ENCODE assay signal across 24 cellular contexts in the genomic region with DNA sequence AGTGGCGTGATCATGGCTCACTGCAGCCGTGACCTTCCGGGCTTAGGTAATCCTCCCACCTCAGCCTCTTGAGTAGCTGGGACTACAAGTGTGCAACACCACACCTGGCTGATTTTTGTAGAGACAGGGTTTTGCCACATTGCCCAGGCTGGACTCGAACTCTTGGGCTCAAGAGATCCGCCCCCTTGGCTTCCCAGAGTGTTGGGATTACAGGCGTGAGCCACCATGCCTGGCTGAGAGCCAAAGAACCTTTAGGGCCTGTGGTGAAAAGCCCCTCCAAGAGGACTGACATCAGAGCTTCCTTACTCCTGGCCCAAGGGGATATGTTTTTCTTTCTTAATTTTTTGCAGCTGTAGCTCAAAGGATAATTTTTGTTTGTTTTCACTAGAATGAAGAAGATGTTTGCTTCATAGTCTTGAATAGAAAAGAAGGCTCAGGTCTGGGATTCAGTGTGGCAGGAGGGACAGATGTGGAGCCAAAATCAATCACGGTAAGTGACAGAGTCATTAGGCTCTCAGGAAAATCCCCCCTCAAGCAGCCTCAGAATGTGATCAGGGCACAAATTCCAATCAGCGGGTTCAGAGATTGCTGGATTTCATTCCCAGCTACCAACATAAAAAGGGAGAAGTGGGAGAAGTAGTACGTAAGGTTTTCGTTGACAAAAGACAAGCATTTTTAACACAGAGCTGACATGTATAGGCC.
DNase-seq lines count a peak whose midpoint lies in the region; ATAC-seq and TF ChIP-seq lines count a peak whose summit lies in the region.
"Had no signal": no experiment of that assay in that cellular context is flagged by ENCODE, and none has a peak within 500 bp of the region (broad histone marks: within the 10 kb centered on the region; RNA-seq: fewer than 3 reads in every experiment).

No MANE protein-coding gene starts in this region.

- H4K12ac ChIP-seq in trophoblast cell (ENCODE audit: low read depth, low read length), result no peak overlapping the region

- H3K9ac ChIP-seq in trophoblast cell (ENCODE audit: low read length), result no peak overlapping the region

- peak overlapping the region in 2 of 3 donors; percentile 0 to 71 for H3K27ac Mint-ChIP-seq in IgD-negative memory B cell
- H3K27ac Mint-ChIP-seq in brain, result peak overlapping the region; percentile 2 to 83 (median 49)
- H3K27ac Mint-ChIP-seq in mesothelial cell of epicardium, result peak overlapping the region; percentile 54
- H3K27ac Mint-ChIP-seq: activated CD4-positive, alpha-beta T cell treated with anti-CD3 and anti-CD28 coated beads, Interleukin-2, amount 10 ng/mL, durations not matched to agents 7 days and 5 days; T-cell had no signal

- H3K27ac ChIP-seq in A673 (ENCODE audit: low read depth, low read length, poor library complexity, severe bottlenecking) (no peak overlapping the region), trophoblast cell (ENCODE audit: low read depth, low read length) (no peak overlapping the region)
- H3K27ac ChIP-seq: adrenal gland, esophagus squamous epithelium, HL-60 had no signal

- ATAC-seq in GM19452 (IDR thresholded peaks at IDR 0.05; ENCODE audit: unreplicated experiment), result no peak
- no peak for ATAC-seq in GM21390 (IDR thresholded peaks at IDR 0.05; ENCODE audit: unreplicated experiment)
- ATAC-seq: heart right ventricle, left lobe of liver, T-cell had no signal

- CTCF ChIA-PET in A673 (lab: Charles Lee), result no interaction called here

- H3K27me3 Mint-ChIP-seq in IgD-negative memory B cell (no peaks in the 10 kb centered on the region), brain (no peaks in the 10 kb centered on the region), mesothelial cell of epicardium (ENCODE audit: low read depth) (no peaks in the 10 kb centered on the region)
- H3K27me3 Mint-ChIP-seq: activated CD4-positive, alpha-beta T cell treated with anti-CD3 and anti-CD28 coated beads, Interleukin-2, amount 10 ng/mL, durations not matched to agents 7 days and 5 days; CD4-positive, CD25-positive, alpha-beta regulatory T cell; central memory CD8-positive, alpha-beta T cell; T-cell had no signal

- no peak overlapping the region for H2BK120ac ChIP-seq in trophoblast cell (ENCODE audit: insufficient read depth, low read length, poor library complexity)

- DNase-seq in A673 (ENCODE audit: low spot score), result peak; percentile 32
- no peak for DNase-seq in mesothelial cell of epicardium (ENCODE audit: low spot score in 2 of 2, unreplicated experiment in 2 of 2)
- DNase-seq in trophoblast cell, result no peak
- DNase-seq: activated CD4-positive, alpha-beta T cell treated with anti-CD3 and anti-CD28 coated beads, Interleukin-2, amount 10 ng/mL, durations not matched to agents 7 days and 5 days; activated effector memory CD4-positive, alpha-beta T cell treated with anti-CD3 and anti-CD28 coated beads, Interleukin-2, amount 50 U/mL, for 16 hours; CD4-positive, CD25-positive, alpha-beta regulatory T cell; DMS153; esophagus squamous epithelium; GF-D8; heart right ventricle; NCI-H1436 treated with DMSO at 0.1 percent for 48 hours; NCI-H774; OCI-M1; SHP77 treated with DMSO at 0.1 percent for 48 hours; stimulated activated CD4-positive, alpha-beta T cell treated with anti-CD3 and anti-CD28 coated beads, Interleukin-12 subunit alpha, Interleukin-12 subunit beta, amount 100 ng/mL, for 4 hours; T-cell had no signal

- BruUV-seq in A673 (replicated peaks; lab: Mats Ljungman, UMichigan), result no TSS peak

- POLR2A ChIA-PET in A673 (lab: Charles Lee; ENCODE audit: low non-redundant PET), result no interaction called here

- H2AFZ ChIP-seq in trophoblast cell (ENCODE audit: insufficient read depth, low read length, poor library complexity), result no peak overlapping the region

- no peak overlapping the region for H3K4ac ChIP-seq in trophoblast cell (ENCODE audit: low read depth, low read length)

- no peak overlapping the region for H4K91ac ChIP-seq in trophoblast cell (ENCODE audit: low read depth, low read length)

- H3K36me3 Mint-ChIP-seq in IgD-negative memory B cell (peaks cover 3% of the 10 kb centered on the region), brain (peaks cover 32% of the 10 kb centered on the region), mesothelial cell of epicardium (peaks cover 23% of the 10 kb centered on the region)

- no peak overlapping the region for H2BK12ac ChIP-seq in trophoblast cell (ENCODE audit: low read length)

- no peak overlapping the region for H3K4me2 ChIP-seq in trophoblast cell (ENCODE audit: low read length)

- peaks cover 4% of the 10 kb centered on the region for H3K4me1 ChIP-seq in A673 (ENCODE audit: insufficient read depth, low read length, poor library complexity, severe bottlenecking)
- peaks cover 3 to 7% of the 10 kb centered on the region in 2 experiments for H3K4me1 ChIP-seq in trophoblast cell (ENCODE audit: control insufficient read depth in 1 of 2, insufficient read depth in 2 of 2, low read length in 2 of 2)

- H3K36me3 ChIP-seq in A673 (ENCODE audit: insufficient read depth, low read length, poor library complexity, severe bottlenecking) (peaks cover 4% of the 10 kb centered on the region), trophoblast cell (ENCODE audit: control insufficient read depth in 1 of 2, insufficient read depth in 2 of 2, low read length in 2 of 2) (peaks cover 30 to 40% of the 10 kb centered on the region in 2 experiments)

- H3K4me3 Mint-ChIP-seq in IgD-negative memory B cell (no peak overlapping the region), brain (no peak overlapping the region), mesothelial cell of epicardium (no peak overlapping the region)
- H3K4me3 Mint-ChIP-seq: activated CD4-positive, alpha-beta T cell treated with anti-CD3 and anti-CD28 coated beads, Interleukin-2, amount 10 ng/mL, durations not matched to agents 7 days and 5 days; CD4-positive, CD25-positive, alpha-beta regulatory T cell; central memory CD8-positive, alpha-beta T cell; T-cell had no signal

- no peaks in the 10 kb centered on the region for H3K79me2 ChIP-seq in trophoblast cell (ENCODE audit: control insufficient read depth, insufficient read depth, low read length, poor library complexity)

- no peak overlapping the region for H3K4me3 ChIP-seq in A673 (ENCODE audit: low read depth, low read length, poor library complexity, severe bottlenecking)
- no peak overlapping the region for H3K4me3 ChIP-seq in trophoblast cell (ENCODE audit: low read depth, low read length)
- H3K4me3 ChIP-seq: adrenal gland, esophagus squamous epithelium, heart right ventricle had no signal

- no peak overlapping the region for H3K14ac ChIP-seq in trophoblast cell (ENCODE audit: low read length)

- TF ChIP-seq CTCF in A673 (conservative IDR thresholded peaks at IDR 0.05; ENCODE audit: low read depth, low read length) (no peak), brain (conservative IDR thresholded peaks at IDR 0.05) (no peak), mesothelial cell of epicardium (IDR thresholded peaks at IDR 0.05; ENCODE audit: unreplicated experiment) (no peak)

- H3K4me1 Mint-ChIP-seq in IgD-negative memory B cell (peaks cover 0 to 4% (median 3%) of the 10 kb centered on the region in 3 donors), brain (peaks cover 51% of the 10 kb centered on the region), mesothelial cell of epicardium (peaks cover 15% of the 10 kb centered on the region)
- H3K4me1 Mint-ChIP-seq: central memory CD8-positive, alpha-beta T cell had no signal

- H3K23ac ChIP-seq in trophoblast cell (ENCODE audit: low read length), result no peak overlapping the region

- intact Hi-C loops in A673 (cut with micrococcal nuclease; ENCODE audit: unreplicated experiment), result no loop called here

- no CpG with 5 or more reads among the region's 10 CpGs for WGBS in trophoblast cell (ENCODE audit: extremely low coverage, insufficient coverage, insufficient read length)

- H4K8ac ChIP-seq in trophoblast cell (ENCODE audit: low read depth, low read length), result no peak overlapping the region

- H3K27me3 ChIP-seq in A673 (replicated peaks; ENCODE audit: insufficient read depth, low read depth, low read length, poor library complexity) (no peaks in the 10 kb centered on the region), trophoblast cell (ENCODE audit: insufficient read depth, low read length) (no peaks in the 10 kb centered on the region)
- H3K27me3 ChIP-seq: adrenal gland, esophagus squamous epithelium, heart right ventricle had no signal

- H3K18ac ChIP-seq in trophoblast cell (ENCODE audit: low read length), result no peak overlapping the region

- H2BK5ac ChIP-seq in trophoblast cell (ENCODE audit: low read depth, low read length, poor library complexity), result no peak overlapping the region

- H3K79me1 ChIP-seq in trophoblast cell (ENCODE audit: low read length), result no peaks in the 10 kb centered on the region

- H2AK5ac ChIP-seq in trophoblast cell (ENCODE audit: low read length), result no peak overlapping the region

- no peaks in the 10 kb centered on the region for H3K9me3 Mint-ChIP-seq in IgD-negative memory B cell
- no peaks in the 10 kb centered on the region for H3K9me3 Mint-ChIP-seq in brain
- H3K9me3 Mint-ChIP-seq in mesothelial cell of epicardium, result no peaks in the 10 kb centered on the region
- H3K9me3 Mint-ChIP-seq: activated CD4-positive, alpha-beta T cell treated with anti-CD3 and anti-CD28 coated beads, Interleukin-2, amount 10 ng/mL, durations not matched to agents 7 days and 5 days; CD4-positive, CD25-positive, alpha-beta regulatory T cell; central memory CD8-positive, alpha-beta T cell; T-cell had no signal

- no peaks in the 10 kb centered on the region for H3K9me3 ChIP-seq in A673 (ENCODE audit: low read depth, low read length, poor library complexity, severe bottlenecking)
- H3K9me3 ChIP-seq in trophoblast cell (ENCODE audit: insufficient read depth, low read depth, low read length), result no peaks in the 10 kb centered on the region
- H3K9me3 ChIP-seq: adrenal gland, esophagus squamous epithelium, heart right ventricle had no signal
